14 cellular contexts compared by ENCODE assay signal in the genomic region with DNA sequence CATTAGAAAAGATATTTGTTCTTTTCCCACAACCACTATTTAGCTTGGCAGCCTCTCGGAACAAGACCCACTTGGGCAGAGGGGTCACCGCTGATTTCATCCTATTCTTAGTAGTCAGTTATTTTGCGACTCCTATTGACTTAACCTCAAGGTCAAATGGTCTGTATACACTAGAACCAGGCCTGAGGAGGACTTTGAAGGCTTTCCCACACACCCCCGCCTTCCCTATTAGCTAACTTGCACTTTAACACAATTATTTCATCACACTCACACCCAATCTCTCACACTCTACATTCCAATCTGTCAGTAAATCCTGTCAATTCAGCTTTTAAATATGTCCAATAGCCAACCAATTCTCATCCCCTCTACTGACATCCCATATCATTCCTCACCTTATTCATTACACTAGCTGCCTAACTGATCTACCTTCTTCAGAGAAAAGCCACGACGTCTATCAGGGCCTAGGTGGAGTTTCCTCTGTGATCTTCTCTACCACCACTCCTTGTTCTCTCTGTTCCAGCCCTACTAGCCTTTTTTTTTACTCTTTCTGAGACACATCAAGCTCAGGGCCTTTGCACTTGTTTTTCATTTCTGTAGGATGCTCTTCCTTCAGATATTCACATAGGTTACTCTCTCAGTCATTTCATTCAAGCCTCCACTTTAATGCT. TPM values are rescaled to one million over a fixed set of nuclear protein-coding genes. Genes with fewer than 3 reads are reported as not detected.
DNase-seq lines count a peak whose midpoint lies in the region; ATAC-seq, FAIRE-seq and TF ChIP-seq lines count a peak whose summit lies in the region.
"Had no signal": no experiment of that assay in that cellular context is flagged by ENCODE, and none has a peak within 500 bp of the region (broad histone marks: within the 10 kb centered on the region; RNA-seq: fewer than 3 reads in every experiment).

No MANE protein-coding gene starts in this region.

- peaks cover 19 to 56% (median 38%) of the 10 kb centered on the region in 4 donors for H3K4me1 Mint-ChIP-seq in CD4-positive, CD25-positive, alpha-beta regulatory T cell
- peaks cover 40 to 43% of the 10 kb centered on the region in 2 donors for H3K4me1 Mint-ChIP-seq in natural killer cell

- H3K4me1 ChIP-seq in CD4-positive, CD25-positive, alpha-beta regulatory T cell (ENCODE audit: control insufficient read depth, insufficient read depth, low read length, poor library complexity, severe bottlenecking): peaks cover 45% of the 10 kb centered on the region

- H3K9me3 Mint-ChIP-seq in CD4-positive, CD25-positive, alpha-beta regulatory T cell: peaks cover 0 to 4% (median 0%) of the 10 kb centered on the region in 7 donors
- no peaks in the 10 kb centered on the region for H3K9me3 Mint-ChIP-seq in natural killer cell

- no peak for TF ChIP-seq CTCF in natural killer cell (IDR thresholded peaks at IDR 0.05)

- no peak for FAIRE-seq in frontal cortex (lab: Jason Lieb, UNC)
- FAIRE-seq: G401.6 had no signal

- H3K4me3 ChIP-seq in CD4-positive, CD25-positive, alpha-beta regulatory T cell (ENCODE audit: low read depth, low read length): peak overlapping the region; percentile 77

- peak in 1 of 3 donors; percentile 78 for DNase-seq in CD4-positive, CD25-positive, alpha-beta regulatory T cell
- DNase-seq in HuH-7.5 (ENCODE audit: low spot score) (peak; percentile 43), natural killer cell (no peak), COR-L47 (lab: John Stamatoyannopoulos, UW) (no peak), frontal cortex (ENCODE audit: low spot score in 2 of 2) (no peak)
- peak; percentile 15 for DNase-seq in central memory CD4-positive, alpha-beta T cell
- DNase-seq: activated CD4-positive, alpha-beta T cell treated with anti-CD3 and anti-CD28 coated beads for 1 hour; NCI-H2029; stimulated activated naive CD8-positive, alpha-beta T cell treated with anti-CD3 and anti-CD28 coated beads, Interleukin-15, amount 100 ng/mL, for 72 hours had no signal

- no peaks in the 10 kb centered on the region for H3K9me3 ChIP-seq in CD4-positive, CD25-positive, alpha-beta regulatory T cell (ENCODE audit: control insufficient read depth in 2 of 2, low read length in 2 of 2)

- ATAC-seq in CD4-positive, CD25-positive, alpha-beta regulatory T cell (ENCODE audit: low read depth in 2 of 2): no peak
- no peak for ATAC-seq in natural killer cell
- no peak for ATAC-seq in HG03039 (IDR thresholded peaks at IDR 0.05; ENCODE audit: unreplicated experiment)
- no peak for ATAC-seq in HG03571 (IDR thresholded peaks at IDR 0.05; ENCODE audit: unreplicated experiment)
- ATAC-seq: stimulated activated naive CD8-positive, alpha-beta T cell treated with anti-CD3 and anti-CD28 coated beads, Interleukin-15, amount 100 ng/mL, for 72 hours had no signal

- peak overlapping the region; percentile 89 for H3K27ac ChIP-seq in CD4-positive, CD25-positive, alpha-beta regulatory T cell (ENCODE audit: insufficient read depth, low read length, poor library complexity, severe bottlenecking)

- peak overlapping the region; percentile 74 to 87 (median 76) for H3K4me3 Mint-ChIP-seq in CD4-positive, CD25-positive, alpha-beta regulatory T cell
- H3K4me3 Mint-ChIP-seq in natural killer cell: peak overlapping the region; percentile 78

- H3K27ac Mint-ChIP-seq in CD4-positive, CD25-positive, alpha-beta regulatory T cell: peak overlapping the region; percentile 30 to 86 (median 72)
- H3K27ac Mint-ChIP-seq in natural killer cell: peak overlapping the region; percentile 37 to 63

- no peaks in the 10 kb centered on the region for H3K36me3 ChIP-seq in CD4-positive, CD25-positive, alpha-beta regulatory T cell (ENCODE audit: control insufficient read depth, insufficient read depth, low read length)
- H3K36me3 ChIP-seq: BLaER1 treated with 17β-estradiol and CSF1 and Interleukin-3, amounts not matched to agents 10 nM and 100 nM had no signal

- peaks cover 5% of the 10 kb centered on the region for H3K27me3 Mint-ChIP-seq in CD4-positive, CD25-positive, alpha-beta regulatory T cell
- H3K27me3 Mint-ChIP-seq in natural killer cell (ENCODE audit: low read depth in 2 of 2): no peaks in the 10 kb centered on the region

- H3K36me3 Mint-ChIP-seq in CD4-positive, CD25-positive, alpha-beta regulatory T cell: no peaks in the 10 kb centered on the region
- H3K36me3 Mint-ChIP-seq in natural killer cell: no peaks in the 10 kb centered on the region

- intact Hi-C loops in natural killer cell (cut with micrococcal nuclease): no loop called here

- H3K27me3 ChIP-seq in CD4-positive, CD25-positive, alpha-beta regulatory T cell (ENCODE audit: control insufficient read depth, insufficient read depth, low read length): no peaks in the 10 kb centered on the region
- H3K27me3 ChIP-seq: foreskin keratinocyte had no signal

RNA-seq across cellular contexts. Expression of a gene that starts 1.0 kb away (rescaled TPM):
- 141 TPM for total RNA-seq in CD4-positive, CD25-positive, alpha-beta regulatory T cell
- polyA plus RNA-seq in CD4-positive, CD25-positive, alpha-beta regulatory T cell: 10 to 100 TPM; 37.3 to 70.7 (median 48.5) TPM
- total RNA-seq in natural killer cell (10 to 100 TPM; 30.9 to 54.1 (median 31.0) TPM), frontal cortex (2.4 TPM)

Comparison
In these comparisons a context has a peak if more than half of its experiments do, and no peak if none do; other contexts are left out.
1. DNase-seq: peak in HuH-7.5 (single experiment) and central memory CD4-positive, alpha-beta T cell (single experiment); none in natural killer cell (single experiment), COR-L47 (single experiment) and frontal cortex (0 of 2).